ENCODE assay signal across 8 cellular contexts in genomic region chr17:979539-980405, GRCh38. TPM values are rescaled to one million over a fixed set of nuclear protein-coding genes. Genes with fewer than 3 reads are reported as not detected.
DNase-seq lines count a peak whose midpoint lies in the region; ATAC-seq, FAIRE-seq and TF ChIP-seq lines count a peak whose summit lies in the region.

Gene NXN, minus strand, starts transcription at chr17:979776.

- peak within 1 kb of the TSS; percentile 31 for H3K27ac ChIP-seq in right cardiac atrium (ENCODE audit: low read length)
- peak within 1 kb of the TSS; percentile 91 for H3K27ac ChIP-seq in rectal smooth muscle tissue (ENCODE audit: low read depth, low read length)

- H3K36me3 ChIP-seq in rectal smooth muscle tissue (ENCODE audit: control insufficient read depth, insufficient read depth, low read length) = no peaks in the 10 kb centered on the region

- H3K9me3 ChIP-seq in right cardiac atrium (ENCODE audit: control insufficient read depth, low read length) = no peaks in the 10 kb centered on the region

- peak; percentile 94 for DNase-seq in D341Med (ENCODE audit: low spot score)
- no peak for DNase-seq in LNCaP clone FGC (ENCODE audit: low read depth)
- peak; percentile 71 to 91 (median 75) for DNase-seq in T-helper 2 cell
- DNase-seq in amygdala (lab: John Stamatoyannopoulos, UW) = peak in 54 of 56 donors; percentile 33 to 93 (median 79)
- peak; percentile 86 to 96 (median 95) for DNase-seq in right cardiac atrium
- DNase-seq in urothelium cell line (ENCODE audit: low spot score) = peak; percentile 90

- no peaks in the 10 kb centered on the region for H3K27me3 ChIP-seq in right cardiac atrium (ENCODE audit: control insufficient read depth, insufficient read depth)
- H3K27me3 ChIP-seq in rectal smooth muscle tissue (ENCODE audit: control insufficient read depth, insufficient read depth, low read length) = no peaks in the 10 kb centered on the region

- peak; percentile 67 for ATAC-seq in GM21723 (IDR thresholded peaks at IDR 0.05; ENCODE audit: unreplicated experiment)
- ATAC-seq in right cardiac atrium = peak; percentile 92 to 95

- no peaks in the 10 kb centered on the region for H3K4me1 ChIP-seq in right cardiac atrium (ENCODE audit: control insufficient read depth, insufficient read depth, low read length)
- peaks cover 13% of the 10 kb centered on the region for H3K4me1 ChIP-seq in rectal smooth muscle tissue (ENCODE audit: control insufficient read depth, insufficient read depth, low read length)

- no peak within 1 kb of the TSS for H3K9ac ChIP-seq in rectal smooth muscle tissue (ENCODE audit: low read length)

- intact Hi-C loops in right cardiac atrium (cut with DNase I) = loop anchor here (1.0 to 5.0 kb wide), 6 partner anchors 97 to 185 kb away; no protein-coding TSS in a partner anchor

- peak within 1 kb of the TSS; percentile 57 for H3K4me3 ChIP-seq in LNCaP clone FGC (ENCODE audit: low read depth, low read length)
- H3K4me3 ChIP-seq in right cardiac atrium (ENCODE audit: low read length) = peak within 1 kb of the TSS; percentile 93
- H3K4me3 ChIP-seq in rectal smooth muscle tissue (ENCODE audit: low read length) = peak within 1 kb of the TSS; percentile 70

- peak; percentile 23; the same call in 1 of the 2 replicates for TF ChIP-seq CTCF in LNCaP clone FGC (IDR thresholded peaks at IDR 0.05; ENCODE audit: control insufficient read depth, extremely low read depth, insufficient read depth)

- no peak for FAIRE-seq in urothelium cell line (lab: Jason Lieb, UNC)

- WGBS in right cardiac atrium = 1% methylated on average over 94 of the region's 94 CpGs

RNA-seq across cellular contexts. Expression of gene NXN, which starts in this region (rescaled TPM):
- 10 to 100 TPM; 14.7 to 21.8 (median 17.3) TPM for total RNA-seq in right cardiac atrium
- 11.6 TPM for polyA plus RNA-seq in right cardiac atrium
